1 cellular context compared by ENCODE assay signal in genomic region chr16:83781-84615, GRCh38.
TF ChIP-seq lines count a peak whose summit lies in the region.

No MANE protein-coding gene starts in this region.

TF ChIP-seq in HEK293T, 16 proteins besides CTCF, POLR2A, EP300 and RAD21 (continued from another document):
- TF ChIP-seq FOXK2 (IDR thresholded peaks at IDR 0.05) (no peak), BHLHE40 (IDR thresholded peaks at IDR 0.05; ENCODE audit: borderline replicate concordance) (no peak), SP1 (IDR thresholded peaks at IDR 0.05) (no peak), FOXM1 (IDR thresholded peaks at IDR 0.05; ENCODE audit: borderline replicate concordance) (no peak), FOXA1 (IDR thresholded peaks at IDR 0.05) (no peak), PKNOX1 (IDR thresholded peaks at IDR 0.05) (no peak), SUZ12 (IDR thresholded peaks at IDR 0.05) (no peak)
